ENCODE assay signal across 26 cellular contexts in the genomic region with DNA sequence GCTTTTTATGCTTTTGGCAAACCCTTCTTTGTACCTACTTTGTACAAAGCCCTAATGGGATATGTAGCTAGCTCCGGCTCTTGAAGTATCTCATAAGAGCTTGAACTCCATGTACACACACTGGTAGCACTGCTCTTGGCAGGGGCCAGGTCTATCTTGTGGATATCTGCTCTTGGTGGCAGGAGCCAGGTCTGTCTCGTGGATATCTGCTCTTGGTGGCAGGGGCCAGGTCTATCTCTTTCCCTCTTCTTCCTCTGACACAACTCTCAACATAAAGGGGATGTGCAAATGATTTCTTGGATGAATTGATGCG.
DNase-seq lines count a peak whose midpoint lies in the region; ATAC-seq and TF ChIP-seq lines count a peak whose summit lies in the region.
"Had no signal": no experiment of that assay in that cellular context is flagged by ENCODE, and none has a peak within 500 bp of the region (broad histone marks: within the 10 kb centered on the region; RNA-seq: fewer than 3 reads in every experiment).

No MANE protein-coding gene starts in this region.

- H4K20me1 ChIP-seq in GM23248 (ENCODE audit: insufficient read depth) = no peaks in the 10 kb centered on the region
- no peaks in the 10 kb centered on the region for H4K20me1 ChIP-seq in SK-N-SH (ENCODE audit: insufficient read depth)
- H4K20me1 ChIP-seq in osteoblast (ENCODE audit: insufficient read depth, low read length) = no peaks in the 10 kb centered on the region

- H2AFZ ChIP-seq in GM23248 (no peak overlapping the region), SK-N-SH (ENCODE audit: low read depth) (no peak overlapping the region), osteoblast (ENCODE audit: low read length) (no peak overlapping the region)

- peak; percentile 15 for DNase-seq in GM23248
- no peak for DNase-seq in SK-N-SH
- DNase-seq in osteoblast (ENCODE audit: insufficient read length, low spot score, missing footprints) = no peak
- no peak for DNase-seq in NCI-H1417 (lab: John Stamatoyannopoulos, UW)
- DNase-seq in stimulated activated CD4-positive, alpha-beta T cell treated with anti-CD3 and anti-CD28 coated beads, Interleukin-1b, Interleukin-23, amount 100 ng/mL, for 48 hours = no peak
- DNase-seq: activated CD4-positive, alpha-beta memory T cell treated with anti-CD3 and anti-CD28 coated beads for 36 hours; activated CD8-positive, alpha-beta memory T cell treated with anti-CD3 and anti-CD28 coated beads, Interleukin-2, amount 50 U/mL, for 4 hours; activated naive CD4-positive, alpha-beta T cell treated with anti-CD3 and anti-CD28 coated beads for 36 hours; amygdala; Calu3; colonic mucosa; effector memory CD4-positive, alpha-beta T cell; kidney; natural killer cell; NCI-H1092 treated with DMSO at 0.1 percent for 48 hours; NCI-H1930; NCI-H2227 treated with DMSO at 0.1 percent for 48 hours; NCI-H526 treated with DMSO at 0.1 percent for 48 hours; ovary; spleen; stimulated activated CD4-positive, alpha-beta T cell treated with anti-CD3 and anti-CD28 coated beads, Interleukin-2, amount 100 ng/mL, for 48 hours had no signal

- no peaks in the 10 kb centered on the region for H3K79me2 ChIP-seq in GM23248 (ENCODE audit: insufficient read depth)
- no peaks in the 10 kb centered on the region for H3K79me2 ChIP-seq in SK-N-SH (ENCODE audit: insufficient read depth)
- no peaks in the 10 kb centered on the region for H3K79me2 ChIP-seq in osteoblast (ENCODE audit: insufficient read depth, low read length)

- H3K36me3 ChIP-seq in GM23248 (ENCODE audit: low read depth) (no peaks in the 10 kb centered on the region), SK-N-SH (replicated peaks in 1 of 2; ENCODE audit: control insufficient read depth in 1 of 2, insufficient read depth in 2 of 2, low read length in 1 of 2) (peaks cover 0 to 2% of the 10 kb centered on the region in 2 experiments), osteoblast (ENCODE audit: insufficient read depth, low read length) (no peaks in the 10 kb centered on the region)
- H3K36me3 ChIP-seq: colonic mucosa, ovary, suprapubic skin had no signal

- no peak for TF ChIP-seq EP300 in SK-N-SH (IDR thresholded peaks at IDR 0.05; ENCODE audit: borderline replicate concordance in 1 of 2, low read depth in 1 of 2, low read length in 1 of 2)

- CTCF ChIA-PET in SK-N-SH (lab: Yijun Ruan, JAX) = interaction anchor here (0.7 to 1.5 kb wide), 3 partner anchors 18 to 243 kb away, joined by 3 to 7 read pairs (median 3); no protein-coding TSS in a partner anchor

- H3K9me3 ChIP-seq in GM23248 (ENCODE audit: low read depth) = no peaks in the 10 kb centered on the region
- peaks cover 4% of the 10 kb centered on the region; the same call in 1 of the 2 replicates for H3K9me3 ChIP-seq in SK-N-SH
- H3K9me3 ChIP-seq in osteoblast (ENCODE audit: low read depth, low read length) = no peaks in the 10 kb centered on the region
- H3K9me3 ChIP-seq: colonic mucosa, ovary, suprapubic skin had no signal

- H3K9me2 ChIP-seq in GM23248 (ENCODE audit: insufficient read depth) (no peaks in the 10 kb centered on the region), SK-N-SH (no peaks in the 10 kb centered on the region)

- H3K9ac ChIP-seq in GM23248 (no peak overlapping the region), SK-N-SH (no peak overlapping the region)

- POLR2A ChIA-PET in SK-N-SH (lab: Yijun Ruan, JAX) = no interaction called here

- ATAC-seq in GM18858 (IDR thresholded peaks at IDR 0.05; ENCODE audit: unreplicated experiment) (peak; percentile 26), GM18517 (IDR thresholded peaks at IDR 0.05; ENCODE audit: unreplicated experiment) (no peak)
- ATAC-seq: activated CD4-positive, CD25-positive, alpha-beta regulatory T cell treated with anti-CD3 and anti-CD28 coated beads, Interleukin-2, amount 50 U/mL, for 24 hours; natural killer cell had no signal

- TF ChIP-seq CTCF in SK-N-SH (IDR thresholded peaks at IDR 0.05) (no peak), osteoblast (IDR thresholded peaks at IDR 0.05; ENCODE audit: extremely low read depth, low read depth, low read length) (no peak)

- TF ChIP-seq RAD21 in SK-N-SH (IDR thresholded peaks at IDR 0.05; ENCODE audit: low read length) = no peak

- WGBS in GM23248 (ENCODE audit: low coverage in 1 of 2, low lambda C conversion rate in 2 of 2, missing lambda C conversion rate in 2 of 2), 2 experiments = 94 to 95% methylated on average over 3 of the region's 3 CpGs
- WGBS in SK-N-SH (ENCODE audit: low lambda C conversion rate) = 92% methylated on average over 3 of the region's 3 CpGs

- H3K4me2 ChIP-seq in GM23248 (ENCODE audit: unreplicated experiment) (no peak overlapping the region), SK-N-SH (0 out of 2 replicates have a peak overlapping the region, but pooled peaks have one; percentile 13), osteoblast (ENCODE audit: insufficient read depth, low read length) (no peak overlapping the region)

- H3K4me1 ChIP-seq in GM23248 (ENCODE audit: insufficient read depth) = peaks cover 21% of the 10 kb centered on the region
- H3K4me1 ChIP-seq in SK-N-SH (ENCODE audit: control insufficient read depth in 1 of 2, insufficient read depth in 2 of 2, low read depth in 1 of 2, low read length in 1 of 2) = peaks cover 2 to 6% of the 10 kb centered on the region in 2 experiments; a peak in 2 of 4 replicates
- peaks cover 18% of the 10 kb centered on the region for H3K4me1 ChIP-seq in osteoblast (ENCODE audit: insufficient read depth, low read length)
- H3K4me1 ChIP-seq: colonic mucosa, spleen, suprapubic skin had no signal

- H3K27ac ChIP-seq in GM23248 = 0 out of 2 replicates have a peak overlapping the region, but pooled peaks have one; percentile 57
- peak overlapping the region; percentile 24 to 45; a peak in 2 of 4 replicates for H3K27ac ChIP-seq in SK-N-SH (ENCODE audit: low read depth in 2 of 2, low read length in 1 of 2)
- H3K27ac ChIP-seq in osteoblast (ENCODE audit: low read depth, low read length) = peak overlapping the region; percentile 69
- H3K27ac ChIP-seq: C4-2B, colonic mucosa, ovary, spleen, suprapubic skin had no signal

- no peak overlapping the region for H3K4me3 ChIP-seq in GM23248
- H3K4me3 ChIP-seq in SK-N-SH (ENCODE audit: low read depth in 2 of 2, low read length in 1 of 2) = no peak overlapping the region
- H3K4me3 ChIP-seq in osteoblast (ENCODE audit: insufficient read depth, low read length) = no peak overlapping the region
- H3K4me3 ChIP-seq: colonic mucosa, ovary, spleen, suprapubic skin had no signal

- H3F3A ChIP-seq in GM23248 (ENCODE audit: insufficient read depth) (peaks cover 18% of the 10 kb centered on the region), SK-N-SH (replicated peaks; ENCODE audit: insufficient read depth) (peaks cover 5% of the 10 kb centered on the region)

- in situ Hi-C loops in GM23248 (cut with MboI) = no loop called here

- H3K27me3 ChIP-seq in GM23248 (replicated peaks; ENCODE audit: insufficient read depth) (no peaks in the 10 kb centered on the region), SK-N-SH (ENCODE audit: insufficient read depth) (no peaks in the 10 kb centered on the region), osteoblast (ENCODE audit: insufficient read depth, low read length) (no peaks in the 10 kb centered on the region)
- H3K27me3 ChIP-seq: colonic mucosa, ovary, spleen, suprapubic skin had no signal

TF ChIP-seq in SK-N-SH, 30 proteins besides CTCF, POLR2A, EP300 and RAD21:
- TF ChIP-seq, protein P1, sequence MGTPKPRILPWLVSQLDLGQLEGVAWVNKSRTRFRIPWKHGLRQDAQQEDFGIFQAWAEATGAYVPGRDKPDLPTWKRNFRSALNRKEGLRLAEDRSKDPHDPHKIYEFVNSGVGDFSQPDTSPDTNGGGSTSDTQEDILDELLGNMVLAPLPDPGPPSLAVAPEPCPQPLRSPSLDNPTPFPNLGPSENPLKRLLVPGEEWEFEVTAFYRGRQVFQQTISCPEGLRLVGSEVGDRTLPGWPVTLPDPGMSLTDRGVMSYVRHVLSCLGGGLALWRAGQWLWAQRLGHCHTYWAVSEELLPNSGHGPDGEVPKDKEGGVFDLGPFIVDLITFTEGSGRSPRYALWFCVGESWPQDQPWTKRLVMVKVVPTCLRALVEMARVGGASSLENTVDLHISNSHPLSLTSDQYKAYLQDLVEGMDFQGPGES (IDR thresholded peaks at IDR 0.05; ENCODE audit: low read depth, low read length) = no peak
- TF ChIP-seq, protein P2, sequence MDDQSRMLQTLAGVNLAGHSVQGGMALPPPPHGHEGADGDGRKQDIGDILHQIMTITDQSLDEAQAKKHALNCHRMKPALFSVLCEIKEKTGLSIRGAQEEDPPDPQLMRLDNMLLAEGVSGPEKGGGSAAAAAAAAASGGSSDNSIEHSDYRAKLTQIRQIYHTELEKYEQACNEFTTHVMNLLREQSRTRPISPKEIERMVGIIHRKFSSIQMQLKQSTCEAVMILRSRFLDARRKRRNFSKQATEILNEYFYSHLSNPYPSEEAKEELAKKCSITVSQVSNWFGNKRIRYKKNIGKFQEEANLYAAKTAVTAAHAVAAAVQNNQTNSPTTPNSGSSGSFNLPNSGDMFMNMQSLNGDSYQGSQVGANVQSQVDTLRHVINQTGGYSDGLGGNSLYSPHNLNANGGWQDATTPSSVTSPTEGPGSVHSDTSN (IDR thresholded peaks at IDR 0.05) = no peak
- TF ChIP-seq ELF1 (IDR thresholded peaks at IDR 0.05) (no peak), NRF1 (IDR thresholded peaks at IDR 0.05; ENCODE audit: low read depth, low read length) (no peak), RXRA (IDR thresholded peaks at IDR 0.05; ENCODE audit: borderline replicate concordance, low read depth) (no peak), EZH2phosphoT487 (IDR thresholded peaks at IDR 0.05; ENCODE audit: borderline replicate concordance, low read depth) (no peak), CHD2 (IDR thresholded peaks at IDR 0.05; ENCODE audit: low read length, partially characterized antibody) (no peak), RCOR1 (IDR thresholded peaks at IDR 0.05; ENCODE audit: low read length) (no peak), GABPA (IDR thresholded peaks at IDR 0.05; ENCODE audit: low read depth) (no peak), SIN3A (IDR thresholded peaks at IDR 0.05; ENCODE audit: borderline replicate concordance, low read depth, low read length) (no peak)
